In the genomic region with DNA sequence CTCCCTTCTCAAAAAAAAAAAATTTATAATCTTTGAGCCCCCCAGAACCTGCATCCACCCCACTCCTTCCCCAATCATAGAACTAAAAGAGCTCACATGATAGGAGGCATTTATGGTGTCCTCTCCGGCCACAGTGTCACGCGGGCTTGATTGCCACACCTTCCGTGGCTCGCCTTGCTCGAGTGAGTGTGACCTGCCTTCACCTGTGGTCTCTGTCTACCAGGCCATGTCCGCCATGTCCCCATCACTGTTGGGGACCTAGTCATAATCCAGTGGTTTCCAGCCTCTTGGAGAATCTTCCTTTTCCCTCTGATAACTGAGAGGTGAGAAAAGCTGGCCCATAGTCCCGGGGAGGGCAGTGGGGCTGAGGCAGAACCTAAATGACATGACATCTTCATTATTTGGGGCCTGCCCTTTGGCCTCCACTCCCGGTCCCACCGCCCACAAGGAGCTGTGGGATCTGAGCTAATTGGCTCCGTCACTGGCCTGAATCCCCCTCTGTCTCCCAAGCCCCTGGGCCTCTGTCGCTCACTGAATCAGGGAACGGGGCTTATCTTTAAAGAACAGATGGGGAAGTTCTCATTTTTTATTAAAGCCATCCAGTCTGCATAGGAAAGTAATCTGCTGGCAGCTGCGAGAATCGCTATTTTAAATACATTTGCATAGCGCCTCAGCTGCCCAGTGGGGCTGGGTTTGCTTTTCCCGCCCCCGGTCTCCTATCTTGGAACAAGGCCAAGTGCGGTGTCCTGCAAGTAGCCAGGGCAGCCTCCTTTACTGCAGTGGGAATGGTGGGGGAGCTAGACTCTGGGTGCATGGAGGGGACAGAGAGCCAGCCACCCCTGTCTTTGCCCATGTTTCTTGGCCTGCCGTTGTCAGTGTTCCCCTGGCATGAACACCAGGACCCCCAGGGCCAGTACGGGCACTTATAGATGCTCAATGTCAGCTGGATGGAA, we compare ENCODE assay signal across 32 cellular contexts.
A peak's percentile ranks its signal among the peaks of the same experiment; 100 is the strongest.
DNase-seq lines count a peak whose midpoint lies in the region; ATAC-seq and TF ChIP-seq lines count a peak whose summit lies in the region.
"Had no signal": no experiment of that assay in that cellular context is flagged by ENCODE, and none has a peak within 500 bp of the region (broad histone marks: within the 10 kb centered on the region; RNA-seq: fewer than 3 reads in every experiment).

No MANE protein-coding gene starts in this region.

- H3K9me3 Mint-ChIP-seq in brain, result peaks cover 0 to 3% (median 0%) of the 10 kb centered on the region in 5 experiments
- H3K9me3 Mint-ChIP-seq: activated T-helper 2 cell treated with anti-CD3 and anti-CD28 coated beads, Interferon-gamma antibody, Interleukin-2, Interleukin-4, amounts not matched to agents 10 μg/mL and 5 μg/mL and 100 μg/mL, durations not matched to agents 14 hours and 24 hours and 36 hours; immature natural killer cell; neural progenitor cell had no signal

- no peaks in the 10 kb centered on the region for H3K9me3 ChIP-seq in RWPE2 (ENCODE audit: severe bottlenecking)
- H3K9me3 ChIP-seq in PC-9 (ENCODE audit: insufficient read depth, low read depth), result no peaks in the 10 kb centered on the region
- H3K9me3 ChIP-seq in T-helper 17 cell (ENCODE audit: control insufficient read depth, low read length, poor library complexity, severe bottlenecking), result no peaks in the 10 kb centered on the region
- H3K9me3 ChIP-seq: right atrium auricular region had no signal

- no TSS peak for BruUV-seq in PC-9 (replicated peaks; lab: Mats Ljungman, UMichigan)

- H3K36me3 ChIP-seq in RWPE2 (ENCODE audit: low read depth), result no peaks in the 10 kb centered on the region
- H3K36me3 ChIP-seq in PC-9 (ENCODE audit: low read depth), result no peaks in the 10 kb centered on the region
- H3K36me3 ChIP-seq: neural progenitor cell, right atrium auricular region had no signal

- CTCF ChIA-PET in PC-9 (lab: Charles Lee), result no interaction called here

- ATAC-seq in RWPE2 (ENCODE audit: low read depth) (no peak), GM19023 (IDR thresholded peaks at IDR 0.05; ENCODE audit: unreplicated experiment) (no peak), T-helper 17 cell (no peak)
- ATAC-seq: HCT116; left colon; stimulated activated naive CD8-positive, alpha-beta T cell treated with anti-CD3 and anti-CD28 coated beads, Interleukin-15, Interleukin-2, amounts not matched to agents 100 U/mL and 50 U/mL, for 24 hours had no signal

- TF ChIP-seq CTCF in RWPE2 (IDR thresholded peaks at IDR 0.05; ENCODE audit: poor library complexity, severe bottlenecking) (no peak), brain (conservative IDR thresholded peaks at IDR 0.05) (no peak), PC-9 (conservative IDR thresholded peaks at IDR 0.05) (no peak)

- H3K27me3 ChIP-seq in RWPE2 (ENCODE audit: insufficient read depth, poor library complexity, severe bottlenecking) (no peaks in the 10 kb centered on the region), PC-9 (ENCODE audit: insufficient read depth, low read depth) (no peaks in the 10 kb centered on the region)
- H3K27me3 ChIP-seq: neural progenitor cell, right atrium auricular region had no signal

- no peak overlapping the region for H2AFZ ChIP-seq in PC-9
- H2AFZ ChIP-seq: neural progenitor cell had no signal

- no peak overlapping the region for H3K27ac ChIP-seq in RWPE2 (ENCODE audit: poor library complexity, severe bottlenecking)
- H3K27ac ChIP-seq in PC-9, result no peak overlapping the region
- H3K27ac ChIP-seq: 22Rv1, neural progenitor cell, right atrium auricular region, SK-N-MC, VCaP had no signal

- peaks cover 16% of the 10 kb centered on the region for H3K4me1 ChIP-seq in RWPE2 (ENCODE audit: insufficient read depth, poor library complexity, severe bottlenecking)
- H3K4me1 ChIP-seq in PC-9 (replicated peaks; ENCODE audit: insufficient read depth), result peaks cover 8% of the 10 kb centered on the region
- H3K4me1 ChIP-seq: neural progenitor cell, right atrium auricular region had no signal

- peaks cover 6% of the 10 kb centered on the region for H3K27me3 Mint-ChIP-seq in brain
- peaks cover 63% of the 10 kb centered on the region for H3K27me3 Mint-ChIP-seq in T-helper 17 cell

- no peaks in the 10 kb centered on the region for H3K79me2 ChIP-seq in PC-9 (ENCODE audit: low read depth)

- H3K4me1 Mint-ChIP-seq in brain (peaks cover 64% of the 10 kb centered on the region), T-helper 17 cell (peaks cover 9% of the 10 kb centered on the region)

- DNase-seq in DMS 273 (lab: John Stamatoyannopoulos, UW; ENCODE audit: unreplicated experiment), result peak; percentile 59
- DNase-seq in DMS 273 treated with DMSO at 0.1 percent for 48 hours (lab: John Stamatoyannopoulos, UW), result no peak
- DNase-seq in RWPE2 (ENCODE audit: low spot score), result peak; percentile 78
- DNase-seq in retina, result peak; percentile 62
- no peak for DNase-seq in PC-9
- no peak for DNase-seq in T-helper 17 cell
- DNase-seq: activated CD4-positive, alpha-beta T cell treated with anti-CD3 and anti-CD28 coated beads for 48 hours; activated CD8-positive, alpha-beta memory T cell treated with anti-CD3 and anti-CD28 coated beads for 24 hours; activated naive CD4-positive, alpha-beta T cell treated with anti-CD3 and anti-CD28 coated beads, Interleukin-2, amount 50 U/mL, for 16 hours; activated T-cell treated with anti-CD3 and anti-CD28 coated beads for 4 hours; amniotic stem cell; DND-41; GF-D8; immature natural killer cell; left colon; NCI-H1048; NCI-H1694 treated with DMSO at 0.1 percent for 48 hours; NCI-H2171; NCI-H510A treated with DMSO at 0.1 percent for 48 hours; stimulated activated naive CD8-positive, alpha-beta T cell treated with anti-CD3 and anti-CD28 coated beads, Interleukin-15, Interleukin-2, amounts not matched to agents 100 U/mL and 50 U/mL, for 24 hours; T-helper 2 cell had no signal

- no peak overlapping the region for H3K4me2 ChIP-seq in PC-9
- H3K4me2 ChIP-seq: neural progenitor cell, smooth muscle cell had no signal

- no peaks in the 10 kb centered on the region for H3K36me3 Mint-ChIP-seq in brain
- no peaks in the 10 kb centered on the region for H3K36me3 Mint-ChIP-seq in T-helper 17 cell (ENCODE audit: low read depth)
- H3K36me3 Mint-ChIP-seq: CD14-positive monocyte, immature natural killer cell, neural progenitor cell had no signal

- H3K4me3 Mint-ChIP-seq in brain (no peak overlapping the region), T-helper 17 cell (no peak overlapping the region)
- H3K4me3 Mint-ChIP-seq: immature natural killer cell, neural progenitor cell had no signal

- H4K20me1 ChIP-seq in PC-9 (ENCODE audit: insufficient read depth), result no peaks in the 10 kb centered on the region

- H3K4me3 ChIP-seq in RWPE2 (ENCODE audit: severe bottlenecking) (no peak overlapping the region), PC-9 (no peak overlapping the region)
- H3K4me3 ChIP-seq: neural progenitor cell, right atrium auricular region, SK-N-MC, smooth muscle cell had no signal

- peak overlapping the region in 4 of 5 experiments; percentile 60 to 95 (median 90) for H3K27ac Mint-ChIP-seq in brain
- H3K27ac Mint-ChIP-seq in T-helper 17 cell, result no peak overlapping the region
- H3K27ac Mint-ChIP-seq: activated T-helper 2 cell treated with anti-CD3 and anti-CD28 coated beads, Interferon-gamma antibody, Interleukin-2, Interleukin-4, amounts not matched to agents 10 μg/mL and 5 μg/mL and 100 μg/mL, durations not matched to agents 14 hours and 24 hours and 36 hours; CD14-positive monocyte; immature natural killer cell; neural progenitor cell had no signal

- H3F3A ChIP-seq in PC-9 (ENCODE audit: insufficient read depth, low read depth), result 0 out of 2 replicates have a peak, but pooled peaks cover 5% of the 10 kb centered on the region

- no peaks in the 10 kb centered on the region for H3K9me2 ChIP-seq in PC-9 (ENCODE audit: insufficient read depth)

- POLR2A ChIA-PET in PC-9 (lab: Charles Lee; ENCODE audit: unreplicated experiment), result no interaction called here

- intact Hi-C loops in PC-9 (cut with micrococcal nuclease; ENCODE audit: unreplicated experiment), result no loop called here

Comparison
In these comparisons a context has a peak if more than half of its experiments do, and no peak if none do; other contexts are left out.
1. DNase-seq: peak in DMS 273 (single experiment), RWPE2 (single experiment) and retina (single experiment); none in DMS 273 treated with DMSO at 0.1 percent for 48 hours (single experiment), PC-9 (0 of 2) and T-helper 17 cell (0 of 3).